18 cellular contexts compared by ENCODE assay signal in the genomic region with DNA sequence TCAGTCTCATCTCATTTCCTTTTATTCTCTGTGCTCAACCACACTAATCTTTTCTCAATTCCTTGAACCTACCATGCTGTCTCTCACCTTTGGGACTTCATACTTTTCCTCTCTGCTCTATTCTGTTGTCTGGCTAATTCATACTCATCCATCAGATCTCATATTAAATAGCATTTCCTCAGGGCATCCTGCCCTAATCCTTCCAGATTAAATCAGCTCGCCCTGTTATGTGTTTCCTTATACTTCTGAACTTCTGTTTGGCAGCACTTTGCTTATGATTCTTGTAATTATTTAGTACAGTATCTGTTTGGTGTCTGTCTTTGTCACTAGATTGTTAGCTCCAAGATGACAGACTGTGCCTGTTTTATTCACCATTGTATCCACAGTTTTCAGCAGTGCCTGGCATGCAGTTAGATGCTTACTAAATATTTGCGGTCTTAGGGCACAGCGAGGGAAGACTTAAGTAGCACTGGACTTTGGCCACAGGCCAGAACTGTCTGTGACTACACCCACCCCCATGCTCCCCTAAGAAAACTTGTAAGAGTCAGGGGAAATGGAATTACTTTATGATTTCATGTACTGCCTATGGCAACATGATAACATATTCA. TPM values are rescaled to one million over a fixed set of nuclear protein-coding genes. Genes with fewer than 3 reads are reported as not detected.
DNase-seq lines count a peak whose midpoint lies in the region; ATAC-seq, FAIRE-seq and TF ChIP-seq lines count a peak whose summit lies in the region.
"Had no signal": no experiment of that assay in that cellular context is flagged by ENCODE, and none has a peak within 500 bp of the region (broad histone marks: within the 10 kb centered on the region; RNA-seq: fewer than 3 reads in every experiment).

No MANE protein-coding gene starts in this region.

- H3K4me1 Mint-ChIP-seq in mesothelial cell of epicardium: peaks cover 19% of the 10 kb centered on the region

- peaks cover 4% of the 10 kb centered on the region for H3K9me3 Mint-ChIP-seq in mesothelial cell of epicardium

- H3K4me1 ChIP-seq in gastroesophageal sphincter: peaks cover 0 to 20% (median 0%) of the 10 kb centered on the region in 3 donors

- TF ChIP-seq CTCF in choroid plexus epithelial cell (conservative IDR thresholded peaks at IDR 0.05; ENCODE audit: low read depth, low read length): no peak
- TF ChIP-seq CTCF in mesothelial cell of epicardium (IDR thresholded peaks at IDR 0.05; ENCODE audit: unreplicated experiment): no peak
- TF ChIP-seq CTCF in gastroesophageal sphincter (IDR thresholded peaks at IDR 0.05): no peak
- no peak for TF ChIP-seq CTCF in omental fat pad (IDR thresholded peaks at IDR 0.05)

- 66 to 75% methylated on average over 1 to 3 of the region's 3 CpGs for WGBS in gastroesophageal sphincter (ENCODE audit: low coverage in 1 of 2), 2 donors

- H3K36me3 ChIP-seq in gastroesophageal sphincter: no peaks in the 10 kb centered on the region
- H3K36me3 ChIP-seq in H7 (replicated peaks; ENCODE audit: control insufficient read depth, insufficient read depth, low read length): no peaks in the 10 kb centered on the region
- H3K36me3 ChIP-seq: gastrocnemius medialis, ovary, vagina had no signal

- H3K4me3 ChIP-seq in choroid plexus epithelial cell (ENCODE audit: low read depth, low read length) (no peak overlapping the region), gastroesophageal sphincter (no peak overlapping the region), H7 (ENCODE audit: insufficient read depth, low read depth, low read length) (no peak overlapping the region)
- H3K4me3 ChIP-seq: gastrocnemius medialis, ovary, vagina had no signal

- peaks cover 14% of the 10 kb centered on the region for H3K27me3 Mint-ChIP-seq in mesothelial cell of epicardium (ENCODE audit: low read depth)

- peak; percentile 10 for FAIRE-seq in RCC 7860 (lab: Jason Lieb, UNC)
- FAIRE-seq: D721Med, small intestine had no signal

- no peak for TF ChIP-seq EP300 in gastroesophageal sphincter (IDR thresholded peaks at IDR 0.05)

- ATAC-seq in gastroesophageal sphincter: no peak
- no peak for ATAC-seq in HG03521 (IDR thresholded peaks at IDR 0.05; ENCODE audit: unreplicated experiment)
- ATAC-seq in omental fat pad (ENCODE audit: low FRiP score): no peak
- ATAC-seq: gastrocnemius medialis had no signal

- no peak for TF ChIP-seq POLR2A in gastroesophageal sphincter (IDR thresholded peaks at IDR 0.05)

- H3K9me3 ChIP-seq in gastroesophageal sphincter: no peaks in the 10 kb centered on the region
- H3K9me3 ChIP-seq: gastrocnemius medialis, ovary, vagina had no signal

- no peaks in the 10 kb centered on the region for H3K36me3 Mint-ChIP-seq in mesothelial cell of epicardium

- H3K4me3 Mint-ChIP-seq in mesothelial cell of epicardium: no peak overlapping the region

- H3K27ac Mint-ChIP-seq in mesothelial cell of epicardium: peak overlapping the region; percentile 3

- H3K27ac ChIP-seq in gastroesophageal sphincter: no peak overlapping the region
- H3K27ac ChIP-seq: gastrocnemius medialis, ovary, vagina had no signal

- H3K27me3 ChIP-seq in gastroesophageal sphincter (peaks cover 6% of the 10 kb centered on the region), H7 (ENCODE audit: control insufficient read depth, insufficient read depth, low read length) (no peaks in the 10 kb centered on the region; the same call in 1 of the 2 replicates)
- H3K27me3 ChIP-seq: gastrocnemius medialis, ovary, vagina had no signal

- DNase-seq in H4 (ENCODE audit: low spot score): peak; percentile 61
- peak; percentile 46 for DNase-seq in RCC 7860 (ENCODE audit: low spot score)
- DNase-seq in choroid plexus epithelial cell (ENCODE audit: low read depth): peak; percentile 46
- no peak for DNase-seq in mesothelial cell of epicardium (ENCODE audit: low spot score in 2 of 2, unreplicated experiment in 2 of 2)
- DNase-seq in H7: no peak
- DNase-seq in omental fat pad (ENCODE audit: low spot score): no peak
- DNase-seq: activated effector memory CD4-positive, alpha-beta T cell treated with Interleukin-2 at 50 U/mL for 16 hours; AML-193; anterior cingulate cortex; gastrocnemius medialis; NCI-H2171 treated with DMSO at 0.1 percent for 48 hours; ovary; small intestine; stimulated activated naive CD4-positive, alpha-beta T cell treated with Interleukin-2 at 50 U/mL for 16 hours had no signal

RNA-seq across cellular contexts. Expression of a gene that starts 9.9 kb away (rescaled TPM):
- 315 and 362 TPM in 2 replicates for total RNA-seq in H4 (2014; rRNA removed; shearing (Covaris generic))
- total RNA-seq in mesothelial cell of epicardium (141 to 146 TPM (median 143 TPM) in 3 replicates), gastroesophageal sphincter (100 to 1,000 TPM; 421 to 533 (median 500) TPM), omental fat pad (100 to 1,000 TPM; 230 to 364 (median 290) TPM)
- 386 and 432 TPM in 2 replicates for total RNA-seq in H7 (2014; rRNA removed; shearing (Covaris generic))

Comparison
In these comparisons a context has a peak if more than half of its experiments do, and no peak if none do; other contexts are left out.
1. DNase-seq: peak in H4 (single experiment), RCC 7860 (single experiment) and choroid plexus epithelial cell (single experiment); none in mesothelial cell of epicardium (0 of 2), H7 (single experiment) and omental fat pad (single experiment).